8 cellular contexts compared by ENCODE assay signal in genomic region chr9:111483862-111484563, GRCh38. TPM values are rescaled to one million over a fixed set of nuclear protein-coding genes. Genes with fewer than 3 reads are reported as not detected.
A peak's percentile ranks its signal among the peaks of the same experiment; 100 is the strongest.
DNase-seq lines count a peak whose midpoint lies in the region; ATAC-seq and TF ChIP-seq lines count a peak whose summit lies in the region.

Gene ECPAS (minus strand): TSS chr9:111484383. CDS start chr9:111472918, 11,465 bp downstream.

- H3K27me3 ChIP-seq in lung (ENCODE audit: control insufficient read depth, insufficient read depth) = no peaks in the 10 kb centered on the region

- TF ChIP-seq CTCF in lung (IDR thresholded peaks at IDR 0.05; ENCODE audit: control extremely low read depth, extremely low read depth) = no peak

- DNase-seq in AG20443 (ENCODE audit: low spot score) = peak; percentile 95
- DNase-seq in NCI-H774 (lab: John Stamatoyannopoulos, UW) = peak; percentile 76
- peak; percentile 71 for DNase-seq in activated CD8-positive, alpha-beta T cell treated with anti-CD3 and anti-CD28 coated beads, Interleukin-2, amount 10 ng/mL, durations not matched to agents 7 days and 5 days
- DNase-seq in effector CD4-positive, alpha-beta T cell = peak; percentile 46
- DNase-seq in lung (ENCODE audit: low spot score) = peak; percentile 80
- peak; percentile 29 to 69 (median 40) for DNase-seq in stimulated activated CD4-positive, alpha-beta T cell treated with anti-CD3 and anti-CD28 coated beads, TNF-alpha, amount 100 ng/mL, for 24 hours (ENCODE audit: low read depth in 3 of 3)

- H3K4me3 ChIP-seq in lung = peak within 1 kb of the TSS; percentile 94

- H3K4me1 Mint-ChIP-seq in activated CD8-positive, alpha-beta T cell treated with anti-CD3 and anti-CD28 coated beads, Interleukin-2, amount 10 ng/mL, durations not matched to agents 7 days and 5 days (ENCODE audit: low read depth) = peaks cover 24% of the 10 kb centered on the region

- POLR2A ChIA-PET in activated CD8-positive, alpha-beta T cell treated with anti-CD3 and anti-CD28 coated beads, Interleukin-2, amount 10 ng/mL, durations not matched to agents 7 days and 5 days (lab: Charles Lee) = interaction anchor here (0.8 to 1.9 kb wide), 5 partner anchors 17 to 1228 kb away, joined by 3 to 12 read pairs (median 3); partner anchors contain the start of genes DNAJC25, HSDL2, TXN and UGCG

- H3K27me3 Mint-ChIP-seq in activated CD8-positive, alpha-beta T cell treated with anti-CD3 and anti-CD28 coated beads, Interleukin-2, amount 10 ng/mL, durations not matched to agents 7 days and 5 days (ENCODE audit: low read depth) = peaks cover 4% of the 10 kb centered on the region

- ATAC-seq in GM18907 (IDR thresholded peaks at IDR 0.05; ENCODE audit: unreplicated experiment) (peak; percentile 68), HG03135 (IDR thresholded peaks at IDR 0.05; ENCODE audit: unreplicated experiment) (peak; percentile 61), lung (ENCODE audit: insufficient read depth, low FRiP score) (peak; percentile 81)
- ATAC-seq in activated CD8-positive, alpha-beta T cell treated with anti-CD3 and anti-CD28 coated beads, Interleukin-2, amount 10 ng/mL, durations not matched to agents 7 days and 5 days = peak; percentile 77

- CTCF ChIA-PET in activated CD8-positive, alpha-beta T cell treated with anti-CD3 and anti-CD28 coated beads, Interleukin-2, amount 10 ng/mL, durations not matched to agents 7 days and 5 days (lab: Charles Lee) = no interaction called here

- no peaks in the 10 kb centered on the region for H3K9me3 Mint-ChIP-seq in activated CD8-positive, alpha-beta T cell treated with anti-CD3 and anti-CD28 coated beads, Interleukin-2, amount 10 ng/mL, durations not matched to agents 7 days and 5 days (ENCODE audit: insufficient read depth)

- peak within 1 kb of the TSS; percentile 93 for H3K27ac Mint-ChIP-seq in activated CD8-positive, alpha-beta T cell treated with anti-CD3 and anti-CD28 coated beads, Interleukin-2, amount 10 ng/mL, durations not matched to agents 7 days and 5 days

- peak within 1 kb of the TSS; percentile 87 for H3K4me3 Mint-ChIP-seq in activated CD8-positive, alpha-beta T cell treated with anti-CD3 and anti-CD28 coated beads, Interleukin-2, amount 10 ng/mL, durations not matched to agents 7 days and 5 days

- H3K4me1 ChIP-seq in lung (ENCODE audit: control insufficient read depth in 2 of 2, insufficient read depth in 2 of 2, low read length in 2 of 2) = peaks cover 2 to 13% of the 10 kb centered on the region in 2 donors

- H3K36me3 ChIP-seq in lung (ENCODE audit: control insufficient read depth in 2 of 2, insufficient read depth in 2 of 2, low read length in 2 of 2) = no peaks in the 10 kb centered on the region

- H3K27ac ChIP-seq in lung (ENCODE audit: low read depth in 1 of 2, low read length in 1 of 2) = peak within 1 kb of the TSS; percentile 99 to 100

- WGBS in lung, 2 donors = 1% methylated on average over 68 to 99 of the region's 99 CpGs

- H3K9me3 ChIP-seq in lung (ENCODE audit: control insufficient read depth in 2 of 2, insufficient read depth in 1 of 2, low read length in 1 of 2) = no peaks in the 10 kb centered on the region

- H3K36me3 Mint-ChIP-seq in activated CD8-positive, alpha-beta T cell treated with anti-CD3 and anti-CD28 coated beads, Interleukin-2, amount 10 ng/mL, durations not matched to agents 7 days and 5 days (ENCODE audit: low read depth) = peaks cover 9% of the 10 kb centered on the region

RNA-seq across cellular contexts. Expression of gene ECPAS, which starts in this region (rescaled TPM):
- total RNA-seq in activated CD8-positive, alpha-beta T cell treated with anti-CD3 and anti-CD28 coated beads, Interleukin-2, amount 10 ng/mL, durations not matched to agents 7 days and 5 days = 10 to 100 TPM; 55.9 to 59.1 TPM
- total RNA-seq in lung = 10 to 100 TPM; 71.5 to 93.2 TPM
- polyA plus RNA-seq in lung = 10 to 100 TPM; 17.4 to 22.9 TPM

Comparison
In these comparisons a context has a peak if more than half of its experiments do, and no peak if none do; other contexts are left out.
1. Peak in every context shown above with its lines: DNase-seq, ATAC-seq, H3K4me3 ChIP-seq and H3K27ac ChIP-seq.
2. DNase-seq: peak in every context shown above with its lines; median percentile 95 in AG20443; 80 in lung; 76 in NCI-H774; 71 in activated CD8-positive, alpha-beta T cell treated with anti-CD3 and anti-CD28 coated beads, Interleukin-2, amount 10 ng/mL, durations not matched to agents 7 days and 5 days; 46 in effector CD4-positive, alpha-beta T cell; 40 in stimulated activated CD4-positive, alpha-beta T cell treated with anti-CD3 and anti-CD28 coated beads, TNF-alpha, amount 100 ng/mL, for 24 hours.